13 cellular contexts compared by ENCODE assay signal in genomic region chr2:238067939-238068338, GRCh38. TPM values are rescaled to one million over a fixed set of nuclear protein-coding genes. Genes with fewer than 3 reads are reported as not detected.
"Had no signal": no experiment of that assay in that cellular context is flagged by ENCODE, and none has a peak within 500 bp of the region (broad histone marks: within the 10 kb centered on the region; RNA-seq: fewer than 3 reads in every experiment).

No MANE protein-coding gene starts in this region.

- H3K4me3 ChIP-seq: breast epithelium, tibial nerve, vagina had no signal

- H3K27ac Mint-ChIP-seq: activated naive CD4-positive, alpha-beta T cell treated with anti-CD3 and anti-CD28 coated beads, Interleukin-2, amount 50 U/mL, for 24 hours; endodermal cell had no signal

- DNase-seq: anterior cingulate cortex; endodermal cell; erythroblast; hypothalamus; kidney glomerular epithelial cell; retina; stimulated activated CD4-positive, alpha-beta T cell treated with anti-CD3 and anti-CD28 coated beads, Interleukin-4, amount 100 ng/mL, for 4 hours; T-helper 9 cell had no signal

- H3K27me3 Mint-ChIP-seq: activated naive CD4-positive, alpha-beta T cell treated with anti-CD3 and anti-CD28 coated beads, Interleukin-2, amount 50 U/mL, for 24 hours had no signal

- H3K4me3 Mint-ChIP-seq: endodermal cell had no signal

- H3K27ac ChIP-seq: breast epithelium, tibial nerve, vagina had no signal

- H3K9me3 Mint-ChIP-seq: activated naive CD4-positive, alpha-beta T cell treated with anti-CD3 and anti-CD28 coated beads, Interleukin-2, amount 50 U/mL, for 24 hours; endodermal cell had no signal

- H3K4me1 ChIP-seq: breast epithelium, tibial nerve, vagina had no signal

- H3K9me3 ChIP-seq: breast epithelium, vagina had no signal

- H3K27me3 ChIP-seq: breast epithelium, tibial nerve, vagina had no signal

- H3K36me3 ChIP-seq: breast epithelium had no signal

RNA-seq across cellular contexts. Expression of gene ESPNL, which starts 32.2 kb away (rescaled TPM):
- total RNA-seq: dermis microvascular lymphatic vessel endothelial cell had no signal
